ENCODE assay signal across 9 cellular contexts in the genomic region with DNA sequence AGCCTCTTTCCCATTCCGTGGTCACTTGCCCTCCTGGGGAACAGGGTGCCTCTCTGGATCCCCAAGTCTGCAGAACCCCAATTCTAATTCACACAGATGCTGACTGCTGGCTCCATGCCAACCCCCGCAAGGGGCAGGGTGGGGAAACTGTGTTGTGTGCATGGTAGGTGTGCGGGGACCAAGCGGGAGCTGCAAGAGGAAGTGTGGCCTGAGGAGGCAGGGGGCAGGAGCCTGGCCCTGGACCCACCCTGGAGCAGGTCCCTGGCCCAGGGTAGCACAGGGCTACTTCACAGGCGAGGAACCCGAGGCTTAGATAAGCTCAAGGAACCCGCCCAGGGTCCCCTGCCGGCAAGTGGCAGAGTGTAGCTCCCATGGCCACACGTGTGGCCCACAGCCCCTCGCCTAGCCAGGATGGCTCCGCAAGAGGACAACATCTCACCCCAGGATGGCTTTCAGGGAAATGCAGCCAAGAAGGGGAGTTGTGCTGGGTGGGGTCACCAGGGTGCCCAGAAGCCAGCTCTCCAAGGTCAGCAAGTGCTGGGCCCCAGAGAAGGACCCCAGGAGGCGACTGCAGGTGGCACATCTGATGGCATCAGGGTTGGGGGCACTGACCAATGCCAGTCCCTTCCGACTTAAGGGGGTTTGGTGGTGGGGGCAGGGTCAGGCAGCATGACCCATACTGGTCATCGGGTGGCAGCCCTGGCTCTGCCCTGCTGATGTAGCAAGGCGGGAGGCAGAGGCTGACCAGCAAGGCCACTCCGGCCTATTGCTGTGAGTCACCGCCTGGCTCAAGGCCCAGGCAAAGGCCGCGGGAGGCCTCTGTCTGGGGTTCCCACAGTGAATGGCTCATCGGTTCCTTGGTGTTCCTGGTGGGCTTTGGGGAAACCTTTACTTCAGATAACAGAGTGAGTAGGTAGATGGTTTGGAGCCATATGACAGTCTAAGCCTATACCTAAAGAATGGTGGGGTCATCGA. TPM values are rescaled to one million over a fixed set of nuclear protein-coding genes. Genes with fewer than 3 reads are reported as not detected.
A peak's percentile ranks its signal among the peaks of the same experiment; 100 is the strongest.
DNase-seq lines count a peak whose midpoint lies in the region; ATAC-seq lines count a peak whose summit lies in the region.
"Had no signal": no experiment of that assay in that cellular context is flagged by ENCODE, and none has a peak within 500 bp of the region (broad histone marks: within the 10 kb centered on the region; RNA-seq: fewer than 3 reads in every experiment).

No MANE protein-coding gene starts in this region.

- DNase-seq in H7 = peak; percentile 41
- DNase-seq in brain pericyte (ENCODE audit: low read depth, low spot score) = peak; percentile 82
- peak; percentile 53 for DNase-seq in inferior parietal cortex (ENCODE audit: extremely low spot score)
- DNase-seq in smooth muscle cell of the brain vasculature (ENCODE audit: low read depth, low spot score) = peak; percentile 79
- DNase-seq in NCI-H526 (lab: John Stamatoyannopoulos, UW) = no peak
- DNase-seq in NCI-H345 treated with DMSO at 0.1 percent for 48 hours (lab: John Stamatoyannopoulos, UW; ENCODE audit: unreplicated experiment) = no peak
- no peak for DNase-seq in COR-L47 (lab: John Stamatoyannopoulos, UW)
- DNase-seq: stimulated activated CD8-positive, alpha-beta memory T cell treated with anti-CD3 and anti-CD28 coated beads, Interleukin-4, amount 100 ng/mL, for 48 hours had no signal

- H3K4me3 ChIP-seq in H7 (ENCODE audit: insufficient read depth, low read depth, low read length) = no peak overlapping the region

- no peak for ATAC-seq in GM21529 (IDR thresholded peaks at IDR 0.05; ENCODE audit: unreplicated experiment)

- H3K36me3 ChIP-seq in H7 (replicated peaks; ENCODE audit: control insufficient read depth, insufficient read depth, low read length) = no peaks in the 10 kb centered on the region

- H3K27me3 ChIP-seq in H7 (ENCODE audit: control insufficient read depth, insufficient read depth, low read length) = no peaks in the 10 kb centered on the region

RNA-seq across cellular contexts. Expression of gene EML1, which starts 37.3 kb away (rescaled TPM):
- 19.1 and 22.8 TPM in 2 replicates for total RNA-seq in H7 (2014; rRNA removed; shearing (Covaris generic))

Comparison
In these comparisons a context has a peak if more than half of its experiments do, and no peak if none do; other contexts are left out.
1. DNase-seq: peak in H7 (single experiment), brain pericyte (single experiment), inferior parietal cortex (single experiment) and smooth muscle cell of the brain vasculature (single experiment); none in NCI-H526 (0 of 2), NCI-H345 treated with DMSO at 0.1 percent for 48 hours (single experiment) and COR-L47 (single experiment).